In the genomic region with DNA sequence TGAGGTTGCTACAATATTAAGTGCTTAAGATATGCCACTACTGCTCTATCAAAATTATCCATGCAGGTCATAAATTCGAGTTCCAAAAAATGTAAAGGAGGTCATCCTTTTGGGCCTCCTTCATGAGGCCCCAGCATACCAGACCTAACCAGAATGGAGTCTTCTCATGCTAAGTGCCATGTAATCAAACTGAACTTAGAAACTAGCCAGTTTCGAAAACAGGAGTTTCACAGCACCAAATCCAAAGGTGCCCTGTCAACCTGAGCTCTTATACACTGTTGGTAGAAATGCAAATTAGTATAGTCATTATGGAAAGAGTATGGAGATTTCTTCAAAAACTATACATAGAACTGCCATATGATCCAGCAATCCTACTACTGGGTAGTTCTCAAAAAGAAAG, we compare ENCODE assay signal across 22 cellular contexts.
DNase-seq lines count a peak whose midpoint lies in the region; ATAC-seq and TF ChIP-seq lines count a peak whose summit lies in the region.
"Had no signal": no experiment of that assay in that cellular context is flagged by ENCODE, and none has a peak within 500 bp of the region (broad histone marks: within the 10 kb centered on the region; RNA-seq: fewer than 3 reads in every experiment).

No MANE protein-coding gene starts in this region.

- peak; percentile 2 for DNase-seq in GM12865 (ENCODE audit: low read depth)
- DNase-seq in MM.1S = peak; percentile 59
- peak; percentile 63 for DNase-seq in NCI-H526 treated with DMSO at 0.1 percent for 48 hours (lab: John Stamatoyannopoulos, UW)
- DNase-seq in putamen (ENCODE audit: low spot score) = no peak
- DNase-seq in DMS114 treated with DMSO at 0.1 percent for 48 hours (lab: John Stamatoyannopoulos, UW; ENCODE audit: unreplicated experiment) = no peak
- no peak for DNase-seq in stimulated activated effector memory CD8-positive, alpha-beta T cell treated with anti-CD3 and anti-CD28 coated beads, Interleukin-12 subunit alpha, Interleukin-12 subunit beta, amount 100 ng/mL, for 72 hours (ENCODE audit: low spot score in 2 of 2)
- DNase-seq: AML-193; Caco-2; Calu3; CD4-positive, alpha-beta T cell; CD8-positive, alpha-beta T cell; DMS153; DMS53; DMS79; DND-41; EL; GDM1 had no signal

- no peaks in the 10 kb centered on the region for H3K4me1 ChIP-seq in MM.1S (ENCODE audit: low read length)
- H3K4me1 ChIP-seq: A549, Caco-2 had no signal

- H4K20me1 ChIP-seq in MM.1S (ENCODE audit: insufficient read depth, low read length) = no peaks in the 10 kb centered on the region
- H4K20me1 ChIP-seq: BLaER1 treated with 17β-estradiol and CSF1 and Interleukin-3, amounts not matched to agents 10 nM and 100 nM had no signal

- H3K27me3 ChIP-seq in MM.1S (replicated peaks; ENCODE audit: insufficient read depth, low read length) = no peaks in the 10 kb centered on the region
- H3K27me3 ChIP-seq: BLaER1 treated with 17β-estradiol and CSF1 and Interleukin-3, amounts not matched to agents 10 nM and 100 nM had no signal

- H3K4me3 Mint-ChIP-seq in stimulated activated effector memory CD8-positive, alpha-beta T cell treated with anti-CD3 and anti-CD28 coated beads, Interleukin-12 subunit alpha, Interleukin-12 subunit beta, amount 100 ng/mL, for 72 hours = no peak overlapping the region
- H3K4me3 Mint-ChIP-seq: B cell; CD4-positive, alpha-beta T cell; CD8-positive, alpha-beta T cell had no signal

- no peak overlapping the region for H3K27ac Mint-ChIP-seq in stimulated activated effector memory CD8-positive, alpha-beta T cell treated with anti-CD3 and anti-CD28 coated beads, Interleukin-12 subunit alpha, Interleukin-12 subunit beta, amount 100 ng/mL, for 72 hours
- H3K27ac Mint-ChIP-seq: B cell; CD4-positive, alpha-beta T cell; CD8-positive, alpha-beta T cell had no signal

- no peaks in the 10 kb centered on the region for H3K36me3 ChIP-seq in MM.1S (replicated peaks; ENCODE audit: insufficient read depth, low read length)
- H3K36me3 ChIP-seq: BLaER1 treated with 17β-estradiol and CSF1 and Interleukin-3, amounts not matched to agents 10 nM and 100 nM had no signal

- H3K9me2 ChIP-seq in MM.1S (replicated peaks; ENCODE audit: insufficient read depth, low read length) = no peaks in the 10 kb centered on the region

- H2AFZ ChIP-seq in MM.1S (ENCODE audit: low read length) = no peak overlapping the region

- H3K36me3 Mint-ChIP-seq in stimulated activated effector memory CD8-positive, alpha-beta T cell treated with anti-CD3 and anti-CD28 coated beads, Interleukin-12 subunit alpha, Interleukin-12 subunit beta, amount 100 ng/mL, for 72 hours = no peaks in the 10 kb centered on the region
- H3K36me3 Mint-ChIP-seq: CD8-positive, alpha-beta T cell had no signal

- H3K4me2 ChIP-seq in MM.1S (ENCODE audit: low read depth, low read length) = 0 out of 2 replicates have a peak overlapping the region, but pooled peaks have one; percentile 8
- H3K4me2 ChIP-seq: A549; BLaER1 treated with 17β-estradiol and CSF1 and Interleukin-3, amounts not matched to agents 10 nM and 100 nM had no signal

- H3K9me3 ChIP-seq in MM.1S (replicated peaks; ENCODE audit: insufficient read depth, low read length) = no peaks in the 10 kb centered on the region
- H3K9me3 ChIP-seq: A549, Caco-2 had no signal

- H3F3A ChIP-seq in MM.1S (ENCODE audit: insufficient read depth, low read length) = no peaks in the 10 kb centered on the region

- H3K9me3 Mint-ChIP-seq in stimulated activated effector memory CD8-positive, alpha-beta T cell treated with anti-CD3 and anti-CD28 coated beads, Interleukin-12 subunit alpha, Interleukin-12 subunit beta, amount 100 ng/mL, for 72 hours = no peaks in the 10 kb centered on the region
- H3K9me3 Mint-ChIP-seq: CD4-positive, alpha-beta T cell; CD8-positive, alpha-beta T cell had no signal

- H3K9ac ChIP-seq in MM.1S (ENCODE audit: low read length) = no peak overlapping the region
- H3K9ac ChIP-seq: BLaER1 treated with 17β-estradiol and CSF1 and Interleukin-3, amounts not matched to agents 10 nM and 100 nM had no signal

- no peaks in the 10 kb centered on the region for H3K79me2 ChIP-seq in MM.1S (ENCODE audit: low read length)

- H3K4me1 Mint-ChIP-seq in stimulated activated effector memory CD8-positive, alpha-beta T cell treated with anti-CD3 and anti-CD28 coated beads, Interleukin-12 subunit alpha, Interleukin-12 subunit beta, amount 100 ng/mL, for 72 hours = no peaks in the 10 kb centered on the region
- H3K4me1 Mint-ChIP-seq: B cell had no signal

- no peak for ATAC-seq in stimulated activated effector memory CD8-positive, alpha-beta T cell treated with anti-CD3 and anti-CD28 coated beads, Interleukin-12 subunit alpha, Interleukin-12 subunit beta, amount 100 ng/mL, for 72 hours
- ATAC-seq: A549; CD8-positive, alpha-beta T cell had no signal

- H3K27ac ChIP-seq in MM.1S (ENCODE audit: low read length) = no peak overlapping the region
- H3K27ac ChIP-seq: 22Rv1; A549; BLaER1 treated with 17β-estradiol and CSF1 and Interleukin-3, amounts not matched to agents 10 nM and 100 nM; C4-2B had no signal

- H3K4me3 ChIP-seq in GM12865 (ENCODE audit: low read depth, low read length) (no peak overlapping the region), MM.1S (ENCODE audit: low read length) (no peak overlapping the region)
- H3K4me3 ChIP-seq: A549; BLaER1 treated with 17β-estradiol and CSF1 and Interleukin-3, amounts not matched to agents 10 nM and 100 nM had no signal

- TF ChIP-seq CTCF in GM12865 (IDR thresholded peaks at IDR 0.05; ENCODE audit: insufficient read depth, low read depth, low read length, missing control alignments) (no peak), MM.1S (IDR thresholded peaks at IDR 0.05; ENCODE audit: low read length) (no peak)

Comparison
In these comparisons a context has a peak if more than half of its experiments do, and no peak if none do; other contexts are left out.
1. DNase-seq: peak in GM12865 (single experiment), MM.1S (single experiment) and NCI-H526 treated with DMSO at 0.1 percent for 48 hours (single experiment); none in putamen (single experiment), DMS114 treated with DMSO at 0.1 percent for 48 hours (single experiment) and stimulated activated effector memory CD8-positive, alpha-beta T cell treated with anti-CD3 and anti-CD28 coated beads, Interleukin-12 subunit alpha, Interleukin-12 subunit beta, amount 100 ng/mL, for 72 hours (0 of 2).